ENCODE assay signal across 7 cellular contexts in genomic region chr11:122264121-122264520, GRCh38.
"Had no signal": no experiment of that assay in that cellular context is flagged by ENCODE, and none has a peak within 500 bp of the region (broad histone marks: within the 10 kb centered on the region; RNA-seq: fewer than 3 reads in every experiment).

No MANE protein-coding gene starts in this region.

- DNase-seq: GM23248, GOT3, H7, HFFc6 had no signal

- H3K4me3 Mint-ChIP-seq: HFFc6, IgD-negative memory B cell had no signal

- H3K9ac ChIP-seq: GM23248 had no signal

- H2AFZ ChIP-seq: GM23248 had no signal

- H3K9me3 ChIP-seq: HAP-1 had no signal

- H3K4me3 ChIP-seq: GM23248, HAP-1 had no signal

- H3K4me1 Mint-ChIP-seq: IgD-negative memory B cell had no signal

- H3K4me1 ChIP-seq: HAP-1 had no signal

- H3K36me3 Mint-ChIP-seq: IgD-negative memory B cell had no signal

- H3K27me3 Mint-ChIP-seq: IgD-negative memory B cell had no signal

- H3K27ac Mint-ChIP-seq: HFFc6, IgD-negative memory B cell had no signal

- H3K9me3 Mint-ChIP-seq: HFFc6 had no signal

- H3K36me3 ChIP-seq: HAP-1 had no signal

- H3K27ac ChIP-seq: GM23248, HL-60 had no signal
